8 cellular contexts compared by ENCODE assay signal in the genomic region with DNA sequence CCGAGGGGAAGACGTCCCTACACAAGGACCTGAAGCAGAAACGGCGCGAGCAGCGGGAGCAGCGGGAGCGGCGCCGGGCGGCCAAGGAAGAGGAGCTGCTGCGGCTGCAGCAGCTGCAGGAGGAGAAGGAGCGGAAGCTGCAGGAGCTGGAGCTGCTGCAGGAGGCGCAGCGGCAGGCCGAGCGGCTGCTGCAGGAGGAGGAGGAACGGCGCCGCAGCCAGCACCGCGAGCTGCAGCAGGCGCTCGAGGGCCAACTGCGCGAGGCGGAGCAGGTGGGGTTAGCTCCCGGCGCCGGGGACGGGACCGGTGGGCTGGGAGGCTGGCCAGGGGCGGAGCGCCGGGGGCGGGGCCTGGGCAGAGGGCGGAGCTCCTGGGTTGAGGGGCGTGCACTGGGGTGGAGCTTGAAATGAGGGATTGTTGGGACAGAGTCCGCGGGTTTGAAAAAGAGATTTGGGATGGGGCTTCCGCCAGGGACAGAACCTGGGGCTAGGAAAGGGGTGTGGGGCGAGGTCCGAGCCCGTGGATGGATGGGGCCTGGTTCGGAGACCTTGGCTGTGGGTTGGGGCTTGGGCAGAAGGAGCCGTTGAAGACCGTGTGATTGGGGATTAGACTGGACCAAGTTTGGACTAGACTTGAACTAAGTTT. TPM values are rescaled to one million over a fixed set of nuclear protein-coding genes. Genes with fewer than 3 reads are reported as not detected.
A peak's percentile ranks its signal among the peaks of the same experiment; 100 is the strongest.
DNase-seq lines count a peak whose midpoint lies in the region; ATAC-seq and TF ChIP-seq lines count a peak whose summit lies in the region.

No MANE protein-coding gene starts in this region.

- peak; percentile 97 for ATAC-seq in RWPE2 (ENCODE audit: low read depth)
- ATAC-seq in GM18505 (IDR thresholded peaks at IDR 0.05; ENCODE audit: unreplicated experiment): no peak

- H3K4me1 ChIP-seq in RWPE2 (ENCODE audit: insufficient read depth, poor library complexity, severe bottlenecking) (no peaks in the 10 kb centered on the region), esophagus muscularis mucosa (peaks cover 12 to 19% (median 16%) of the 10 kb centered on the region in 4 donors), vagina (peaks cover 8% of the 10 kb centered on the region)

- intact Hi-C loops in esophagus muscularis mucosa (cut with DNase I) (no loop called here), vagina (cut with DNase I) (no loop called here)

- TF ChIP-seq CTCF in RWPE2 (IDR thresholded peaks at IDR 0.05; ENCODE audit: poor library complexity, severe bottlenecking) (no peak), esophagus muscularis mucosa (IDR thresholded peaks at IDR 0.05) (peak in 1 of 3 experiments; percentile 9), vagina (IDR thresholded peaks at IDR 0.05) (no peak)

- H3K9me3 ChIP-seq in RWPE2 (ENCODE audit: severe bottlenecking) (no peaks in the 10 kb centered on the region), esophagus muscularis mucosa (no peaks in the 10 kb centered on the region), vagina (no peaks in the 10 kb centered on the region)

- peak; percentile 71 for DNase-seq in A172 (ENCODE audit: low spot score)
- DNase-seq in HS-27A (ENCODE audit: low read depth): peak; percentile 68
- no peak for DNase-seq in RWPE2 (ENCODE audit: low spot score)
- no peak for DNase-seq in esophagus muscularis mucosa (ENCODE audit: extremely low spot score)
- DNase-seq in mucosa of gallbladder (ENCODE audit: low spot score): peak; percentile 85
- peak; percentile 85 to 94 for DNase-seq in vagina (ENCODE audit: extremely low spot score in 2 of 2)
- no peak for DNase-seq in stimulated activated naive CD4-positive, alpha-beta T cell (lab: John Stamatoyannopoulos, UW)

- H3K36me3 ChIP-seq in RWPE2 (ENCODE audit: low read depth): peaks cover 28% of the 10 kb centered on the region
- H3K36me3 ChIP-seq in esophagus muscularis mucosa: no peaks in the 10 kb centered on the region
- no peaks in the 10 kb centered on the region for H3K36me3 ChIP-seq in vagina

- TF ChIP-seq POLR2A in esophagus muscularis mucosa (IDR thresholded peaks at IDR 0.05; ENCODE audit: low read depth): no peak
- no peak for TF ChIP-seq POLR2A in vagina (IDR thresholded peaks at IDR 0.05)
- no peak for TF ChIP-seq POLR2A in GM18505 (IDR thresholded peaks at IDR 0.05; ENCODE audit: borderline replicate concordance, extremely low read depth, insufficient read depth, insufficient read length)

- H3K4me3 ChIP-seq in RWPE2 (ENCODE audit: severe bottlenecking) (peak overlapping the region; percentile 19), esophagus muscularis mucosa (peak overlapping the region; percentile 51 to 57 (median 56)), vagina (peak overlapping the region; percentile 40 to 52)

- TF ChIP-seq EP300 in esophagus muscularis mucosa (IDR thresholded peaks at IDR 0.05): no peak

- WGBS in esophagus muscularis mucosa: 21% methylated on average over 34 of the region's 47 CpGs

- H3K27me3 ChIP-seq in RWPE2 (ENCODE audit: insufficient read depth, poor library complexity, severe bottlenecking): no peaks in the 10 kb centered on the region
- H3K27me3 ChIP-seq in esophagus muscularis mucosa: no peaks in the 10 kb centered on the region
- no peaks in the 10 kb centered on the region for H3K27me3 ChIP-seq in vagina

- H3K27ac ChIP-seq in RWPE2 (ENCODE audit: poor library complexity, severe bottlenecking) (no peak overlapping the region), esophagus muscularis mucosa (replicated peaks in 1 of 4) (peak overlapping the region; percentile 55 to 70 (median 66)), vagina (no peak overlapping the region)

RNA-seq across cellular contexts. Expression of a gene that starts 20.7 kb away (rescaled TPM):
- total RNA-seq in A172 (2014; rRNA removed; shearing (Covaris generic)): not detected in 2 replicates
- total RNA-seq in esophagus muscularis mucosa (1 to 10 TPM; 2.5 to 4.7 (median 3.6) TPM), mucosa of gallbladder (19.5 TPM), vagina (23.1 TPM)

RNA-seq across cellular contexts. Expression of a gene that starts 24.0 kb away (rescaled TPM):
- total RNA-seq in A172 (2014; rRNA removed; shearing (Covaris generic)): 6.0 and 7.2 TPM in 2 replicates
- total RNA-seq in esophagus muscularis mucosa (10 to 100 TPM; 10.8 to 22.4 (median 16.0) TPM), mucosa of gallbladder (27.9 TPM), vagina (21.9 TPM)

RNA-seq across cellular contexts. Expression of a gene that starts 58.8 kb away (rescaled TPM):
- 12.8 and 14.1 TPM in 2 replicates for total RNA-seq in A172 (2014; rRNA removed; shearing (Covaris generic))
- total RNA-seq in esophagus muscularis mucosa (10 to 100 TPM; 33.2 to 47.0 (median 36.2) TPM), mucosa of gallbladder (38.3 TPM), vagina (39.0 TPM)

Comparison
In these comparisons a context has a peak if more than half of its experiments do, and no peak if none do; other contexts are left out.
1. DNase-seq: peak in A172 (single experiment), HS-27A (single experiment), mucosa of gallbladder (single experiment) and vagina (2 of 2); none in RWPE2 (single experiment), esophagus muscularis mucosa (single experiment) and stimulated activated naive CD4-positive, alpha-beta T cell (0 of 6).
2. H3K27ac ChIP-seq: peak in esophagus muscularis mucosa (4 of 4); none in RWPE2 (single experiment) and vagina (single experiment).
3. Peak in every context shown above with its lines, with median percentiles within 50 percentile points of each other: H3K4me3 ChIP-seq.